ENCODE assay signal across 1 cellular context in the genomic region with DNA sequence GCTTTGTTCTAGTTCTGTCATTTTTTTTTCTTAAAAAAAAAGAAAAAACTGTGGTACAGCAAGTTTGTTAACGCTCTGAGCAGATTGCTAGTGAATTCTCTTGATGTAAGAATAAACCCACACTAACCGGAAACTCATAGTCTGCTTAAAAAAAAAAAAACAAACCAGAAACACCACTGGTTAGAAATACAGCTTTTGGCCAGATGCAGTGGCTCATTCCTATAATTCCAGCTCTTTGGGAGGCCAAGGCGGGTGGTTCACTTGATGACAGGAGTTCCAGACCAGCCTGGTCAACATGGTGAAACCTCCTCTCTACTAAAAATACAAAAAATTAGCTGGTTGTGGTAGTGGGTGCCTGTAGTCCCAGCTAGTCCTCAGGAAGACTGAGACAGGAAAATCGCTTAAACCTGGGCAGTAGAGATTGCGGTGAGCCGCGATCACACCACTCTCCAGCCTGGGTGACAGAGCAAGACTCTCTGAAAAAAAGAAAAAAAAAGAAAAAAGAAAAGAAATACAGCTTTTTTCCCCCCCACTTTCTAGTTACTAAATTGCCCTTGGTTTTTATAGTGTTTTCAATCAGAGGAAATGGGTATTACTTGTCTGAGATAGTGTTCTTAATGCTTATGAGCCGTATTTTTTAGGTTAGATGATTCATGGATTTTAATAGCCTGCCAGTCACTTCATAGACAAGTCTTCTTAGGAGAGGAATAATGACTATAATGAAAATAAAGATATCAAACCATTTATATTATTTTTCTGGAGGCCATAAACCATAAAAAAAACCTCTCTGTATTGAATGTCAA.
TF ChIP-seq lines count a peak whose summit lies in the region.

No MANE protein-coding gene starts in this region.

TF ChIP-seq in HCT116, 20 proteins besides CTCF, POLR2A, EP300 and RAD21 (continued from another document):
- TF ChIP-seq REST (IDR thresholded peaks at IDR 0.05; ENCODE audit: low read depth) (no peak), SP1 (IDR thresholded peaks at IDR 0.05; ENCODE audit: low read depth) (no peak), ZBTB33 (IDR thresholded peaks at IDR 0.05; ENCODE audit: extremely low read depth, insufficient replicate concordance, low read length) (no peak), TCF7L2 (IDR thresholded peaks at IDR 0.05; ENCODE audit: borderline replicate concordance, extremely low read depth, insufficient read depth, insufficient read length) (no peak), SIN3A (IDR thresholded peaks at IDR 0.05; ENCODE audit: low read depth) (no peak)
